In the genomic region with DNA sequence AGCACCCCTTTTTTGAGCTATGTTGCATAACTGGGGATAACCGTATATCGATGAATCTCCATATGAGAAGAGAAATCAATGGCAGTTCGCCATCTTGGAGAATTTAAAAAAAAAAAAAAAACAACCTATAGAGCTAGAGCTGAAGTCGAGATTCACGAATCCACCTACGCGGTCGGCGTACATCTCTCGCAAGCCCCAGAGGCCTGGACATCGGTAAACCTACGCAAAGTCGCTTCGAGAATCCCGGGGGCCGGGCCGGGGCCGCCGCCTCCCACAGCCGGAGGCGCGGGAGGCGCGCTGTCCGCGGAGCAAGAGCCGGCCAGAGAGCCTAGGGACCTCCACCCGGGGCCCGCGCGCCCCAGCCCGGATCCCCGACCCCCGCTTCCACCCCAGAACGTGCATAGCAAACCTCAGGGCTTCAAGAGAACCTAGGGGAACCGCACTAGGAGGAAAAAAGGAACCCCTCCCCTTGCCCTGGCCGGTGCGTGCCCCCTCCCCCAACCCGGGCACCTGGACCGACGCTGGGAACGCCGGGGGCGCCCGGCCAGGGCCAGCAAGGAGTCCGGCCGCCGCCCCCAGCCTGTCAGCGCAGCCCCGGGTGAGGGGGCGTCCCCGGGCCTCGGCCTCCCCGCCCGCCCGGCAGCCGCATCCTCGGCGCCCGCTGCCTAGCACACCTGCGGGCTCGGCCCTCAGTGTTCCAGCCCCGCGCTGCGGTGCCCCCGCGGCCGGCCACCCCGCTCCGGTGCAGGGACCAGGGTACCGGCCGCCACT, we compare ENCODE assay signal across 8 cellular contexts. TPM values are rescaled to one million over a fixed set of nuclear protein-coding genes. Genes with fewer than 3 reads are reported as not detected.
DNase-seq lines count a peak whose midpoint lies in the region; ATAC-seq and TF ChIP-seq lines count a peak whose summit lies in the region.

No MANE protein-coding gene starts in this region.

- no peak overlapping the region for H4K8ac ChIP-seq in mesendoderm (ENCODE audit: low read depth, low read length)

- peak overlapping the region; percentile 76 for H3K4me3 Mint-ChIP-seq in endodermal cell

- H3K4me2 ChIP-seq in mesendoderm (ENCODE audit: low read length): peak overlapping the region; percentile 53

- DNase-seq in AG09309 (ENCODE audit: low read depth) (no peak), NCI-H526 (lab: John Stamatoyannopoulos, UW) (peak; percentile 70 to 89), endodermal cell (peak; percentile 88), mesendoderm (peak; percentile 85)
- DNase-seq in activated CD8-positive, alpha-beta memory T cell treated with anti-CD3 and anti-CD28 coated beads, Interleukin-2, amount 50 U/mL, for 24 hours (ENCODE audit: extremely low read depth): peak; percentile 28
- peak; percentile 39 for DNase-seq in stimulated activated CD8-positive, alpha-beta memory T cell treated with anti-CD3 and anti-CD28 coated beads, Interleukin-12 subunit alpha, Interleukin-12 subunit beta, amount 100 ng/mL, for 24 hours (ENCODE audit: extremely low read depth)

- H3K4me3 ChIP-seq in AG09309 (ENCODE audit: control insufficient read depth, low read depth, low read length) (peak overlapping the region; percentile 74), endodermal cell (ENCODE audit: low read length) (peak overlapping the region; percentile 99), mesendoderm (ENCODE audit: low read length) (peak overlapping the region; percentile 84)

- H3K56ac ChIP-seq in mesendoderm (ENCODE audit: low read length): peak overlapping the region; percentile 98

- peak overlapping the region; percentile 95 for H3K23ac ChIP-seq in mesendoderm (ENCODE audit: low read length)

- peaks cover 35% of the 10 kb centered on the region for H3K36me3 ChIP-seq in endodermal cell (ENCODE audit: control insufficient read depth, insufficient read depth, low read length)
- peaks cover 6% of the 10 kb centered on the region for H3K36me3 ChIP-seq in mesendoderm (ENCODE audit: control insufficient read depth, insufficient read depth, low read length)

- H2AK5ac ChIP-seq in mesendoderm (ENCODE audit: low read length): peak overlapping the region; percentile 25

- H3K27me3 ChIP-seq in endodermal cell (ENCODE audit: control insufficient read depth, insufficient read depth, low read length, poor library complexity, severe bottlenecking) (no peaks in the 10 kb centered on the region), mesendoderm (ENCODE audit: insufficient read depth, low read length, poor library complexity) (no peaks in the 10 kb centered on the region)

- peaks cover 9% of the 10 kb centered on the region for H3K4me1 ChIP-seq in endodermal cell (ENCODE audit: control insufficient read depth, insufficient read depth, low read length)
- H3K4me1 ChIP-seq in mesendoderm (ENCODE audit: control insufficient read depth, low read depth, low read length): no peaks in the 10 kb centered on the region

- 0 to 1% methylated on average over 17 to 72 of the region's 72 CpGs for WGBS in endodermal cell (ENCODE audit: insufficient coverage in 1 of 2, insufficient read length in 1 of 2), 2 experiments
- no CpG with 5 or more reads among the region's 72 CpGs for WGBS in mesendoderm (ENCODE audit: extremely low coverage, insufficient coverage, low lambda C conversion rate)

- peak; percentile 53 for ATAC-seq in GM19043 (IDR thresholded peaks at IDR 0.05; ENCODE audit: low read depth, unreplicated experiment)
- peak; percentile 71 for ATAC-seq in HG03354 (IDR thresholded peaks at IDR 0.05; ENCODE audit: poor library complexity, severe bottlenecking, unreplicated experiment)

- peak overlapping the region; percentile 99 for H3K18ac ChIP-seq in mesendoderm (ENCODE audit: low read length)

- H2BK5ac ChIP-seq in mesendoderm (ENCODE audit: low read length): peak overlapping the region; percentile 51

- H3K79me2 ChIP-seq in mesendoderm (ENCODE audit: control insufficient read depth, insufficient read depth, low read length): peaks cover 45% of the 10 kb centered on the region

- no peaks in the 10 kb centered on the region for H3K9me3 ChIP-seq in endodermal cell (ENCODE audit: control insufficient read depth, low read length)

- peak overlapping the region; percentile 33 for H4K5ac ChIP-seq in mesendoderm (ENCODE audit: low read length)

- H3K27me3 Mint-ChIP-seq in endodermal cell (ENCODE audit: insufficient read depth): no peaks in the 10 kb centered on the region

- H3K36me3 Mint-ChIP-seq in endodermal cell (ENCODE audit: low read depth): peaks cover 24% of the 10 kb centered on the region

- H3K4me1 Mint-ChIP-seq in endodermal cell: peaks cover 33% of the 10 kb centered on the region

- peak overlapping the region; percentile 98 for H3K27ac ChIP-seq in endodermal cell (ENCODE audit: low read depth, low read length)
- peak overlapping the region; percentile 94 for H3K27ac ChIP-seq in mesendoderm (ENCODE audit: low read depth, low read length)

- no peak overlapping the region for H2BK15ac ChIP-seq in mesendoderm (replicated peaks; ENCODE audit: low read depth)

- peak overlapping the region; percentile 97 for H3K27ac Mint-ChIP-seq in endodermal cell

- H2BK120ac ChIP-seq in mesendoderm (ENCODE audit: low read depth, low read length): peak overlapping the region; percentile 28

- H3K9me3 Mint-ChIP-seq in endodermal cell: no peaks in the 10 kb centered on the region

- peaks cover 9% of the 10 kb centered on the region for H3K79me1 ChIP-seq in mesendoderm (ENCODE audit: low read length)

- H3K9ac ChIP-seq in endodermal cell (ENCODE audit: extremely low read depth, low read length, poor library complexity, severe bottlenecking): peak overlapping the region; percentile 97
- H3K9ac ChIP-seq in mesendoderm (ENCODE audit: low read length): peak overlapping the region; percentile 94

- H3K4ac ChIP-seq in mesendoderm (ENCODE audit: low read depth, low read length): peak overlapping the region; percentile 99

- no peak for TF ChIP-seq CTCF in AG09309 (IDR thresholded peaks at IDR 0.05; ENCODE audit: control insufficient read depth, insufficient read depth, low read depth, low read length, missing control alignments)
- no peak for TF ChIP-seq CTCF in endodermal cell (conservative IDR thresholded peaks at IDR 0.05)

RNA-seq across cellular contexts. Expression of a gene that starts 0.6 kb away (rescaled TPM):
- 100 to 1,000 TPM; 144 to 157 TPM for total RNA-seq in endodermal cell
- polyA plus RNA-seq in endodermal cell (2013, experiment 1 of 2): 456 TPM
- 425 TPM for polyA plus RNA-seq in endodermal cell (2013, experiment 2 of 2)
- polyA plus RNA-seq in mesendoderm (2013, experiment 1 of 2): 129 TPM
- polyA plus RNA-seq in mesendoderm (2013, experiment 2 of 2): 138 TPM
